Comparison of ENCODE assay signal across 34 cellular contexts in the genomic region with DNA sequence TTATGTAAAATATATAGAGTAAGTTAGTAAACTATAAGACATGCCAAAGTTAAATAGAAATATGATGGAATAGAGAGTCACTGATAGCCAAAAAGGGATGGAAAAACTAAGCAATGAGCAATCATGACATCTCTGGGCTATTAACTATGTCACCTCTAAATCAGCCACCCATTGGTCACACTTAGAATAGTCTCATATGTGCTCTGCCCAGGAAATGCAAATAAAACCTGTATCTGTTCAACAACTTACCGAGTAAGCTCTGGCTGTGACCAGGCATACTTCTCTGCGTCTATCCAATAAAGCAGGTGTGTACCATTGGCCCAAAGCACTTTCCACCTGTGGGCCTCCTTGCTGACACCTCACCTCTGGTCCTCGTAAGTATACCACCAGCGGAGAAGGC.
"Had no signal": no experiment of that assay in that cellular context is flagged by ENCODE, and none has a peak within 500 bp of the region (broad histone marks: within the 10 kb centered on the region; RNA-seq: fewer than 3 reads in every experiment).

No MANE protein-coding gene starts in this region.

- H3K27ac ChIP-seq: adrenal gland, SJSA1 had no signal

- ATAC-seq: activated naive CD4-positive, alpha-beta T cell treated with anti-CD3 and anti-CD28 coated beads, Interleukin-2, amount 50 U/mL, for 72 hours; activated T-cell treated with anti-CD3 and anti-CD28 coated beads, Interleukin-2, amount 50 U/mL, for 4 hours had no signal

- H3K27ac Mint-ChIP-seq: activated B cell treated with CpG ODN at 0.5 μM for 24 hours; activated naive CD4-positive, alpha-beta T cell treated with anti-CD3 and anti-CD28 coated beads for 36 hours; activated T-helper 1 cell treated with anti-CD3 and anti-CD28 coated beads, Interleukin-12 subunit alpha, Interleukin-12 subunit beta, Interleukin-2, Interleukin-4 antibody, amounts not matched to agents 30 ng/mL and 10 ng/mL and 1 ng/mL, durations not matched to agents 14 hours and 24 hours and 36 hours; T-helper 1 cell treated with Interleukin-12 subunit alpha and Interleukin-12 subunit beta and Interleukin-4 antibody, amounts not matched to agents 30 μg/mL and 1 μg/mL, for 36 hours; T-helper 2 cell treated with Interferon-gamma antibody and Interleukin-4, amounts not matched to agents 5 μg/mL and 100 μg/mL, for 36 hours had no signal

- H3K9me3 ChIP-seq: adrenal gland, SJSA1, SK-N-SH had no signal

- H3K4me3 Mint-ChIP-seq: activated B cell treated with CpG ODN at 0.5 μM for 24 hours; activated T-cell treated with anti-CD3 and anti-CD28 coated beads, Interleukin-2, amount 50 U/mL, for 4 hours; activated T-helper 1 cell treated with anti-CD3 and anti-CD28 coated beads, Interleukin-12 subunit alpha, Interleukin-12 subunit beta, Interleukin-2, Interleukin-4 antibody, amounts not matched to agents 30 ng/mL and 10 ng/mL and 1 ng/mL, durations not matched to agents 14 hours and 24 hours and 36 hours; T-helper 1 cell treated with Interleukin-12 subunit alpha and Interleukin-12 subunit beta and Interleukin-4 antibody, amounts not matched to agents 30 μg/mL and 1 μg/mL, for 36 hours had no signal

- FAIRE-seq: bronchial epithelial cell, colon had no signal

- DNase-seq: activated B cell treated with CpG ODN at 0.5 μM for 24 hours; activated CD4-positive, alpha-beta memory T cell treated with anti-CD3 and anti-CD28 coated beads for 36 hours; activated CD4-positive, alpha-beta T cell treated with anti-CD3 and anti-CD28 coated beads for 4 hours; activated CD4-positive, alpha-beta T cell treated with anti-CD3 and anti-CD28 coated beads, Interleukin-2, amount 50 U/mL, for 1 hour; activated CD4-positive, CD25-positive, alpha-beta regulatory T cell treated with anti-CD3 and anti-CD28 coated beads, Interleukin-2, amount 50 U/mL, for 72 hours; activated CD8-positive, alpha-beta memory T cell treated with anti-CD3 and anti-CD28 coated beads, Interleukin-2, amount 50 U/mL, for 4 hours; activated gamma-delta T cell treated with Interleukin-2 at 50 U/mL for 16 hours; activated naive CD4-positive, alpha-beta T cell treated with anti-CD3 and anti-CD28 coated beads for 36 hours; activated T-cell treated with anti-CD3 and anti-CD28 coated beads for 4 hours; activated T-cell treated with anti-CD3 and anti-CD28 coated beads, Interleukin-2, amount 50 U/mL, for 4 hours; adrenal gland; anterior cingulate cortex; cerebellar nuclear complex; NCI-H1105; NCI-H1417 treated with DMSO at 0.1 percent for 48 hours; NCI-H187 treated with DMSO at 0.1 percent for 48 hours; NCI-H2081; NCI-H2171 treated with DMSO at 0.1 percent for 48 hours; NCI-H2227 treated with DMSO at 0.1 percent for 48 hours; NCI-H446; NCI-H510A treated with DMSO at 0.1 percent for 48 hours; NCI-H69; NCI-H82; OCI-M1; SHP77 treated with DMSO at 0.1 percent for 48 hours; SK-N-SH had no signal

- H3K9me3 Mint-ChIP-seq: activated B cell treated with CpG ODN at 0.5 μM for 24 hours; activated CD4-positive, alpha-beta memory T cell treated with anti-CD3 and anti-CD28 coated beads for 36 hours; activated naive CD4-positive, alpha-beta T cell treated with anti-CD3 and anti-CD28 coated beads for 36 hours; activated naive CD4-positive, alpha-beta T cell treated with anti-CD3 and anti-CD28 coated beads, Interleukin-2, amount 50 U/mL, for 72 hours; activated T-cell treated with anti-CD3 and anti-CD28 coated beads, Interleukin-2, amount 50 U/mL, for 4 hours; activated T-helper 1 cell treated with anti-CD3 and anti-CD28 coated beads, Interleukin-12 subunit alpha, Interleukin-12 subunit beta, Interleukin-2, Interleukin-4 antibody, amounts not matched to agents 30 ng/mL and 10 ng/mL and 1 ng/mL, durations not matched to agents 14 hours and 24 hours and 36 hours; brain; T-helper 1 cell treated with Interleukin-12 subunit alpha and Interleukin-12 subunit beta and Interleukin-4 antibody, amounts not matched to agents 30 μg/mL and 1 μg/mL, for 36 hours; T-helper 2 cell treated with Interferon-gamma antibody and Interleukin-4, amounts not matched to agents 5 μg/mL and 100 μg/mL, for 36 hours had no signal

- H3K27me3 ChIP-seq: adrenal gland, SJSA1 had no signal
